Comparison of ENCODE assay signal across 8 cellular contexts in genomic region chr2:241314933-241315182, GRCh38. TPM values are rescaled to one million over a fixed set of nuclear protein-coding genes. Genes with fewer than 3 reads are reported as not detected.
DNase-seq lines count a peak whose midpoint lies in the region; ATAC-seq and TF ChIP-seq lines count a peak whose summit lies in the region.

No MANE protein-coding gene starts in this region.

- H2BK5ac ChIP-seq in H9 (ENCODE audit: insufficient read length, low read length) (no peak overlapping the region), mesendoderm (ENCODE audit: low read length) (peak overlapping the region; percentile 66)

- H3K4me1 Mint-ChIP-seq in H9 = peaks cover 56 to 57% of the 10 kb centered on the region in 2 experiments

- TF ChIP-seq CTCF in 22Rv1 (IDR thresholded peaks at IDR 0.05) (no peak), H9 (conservative IDR thresholded peaks at IDR 0.05) (no peak), astrocyte of the spinal cord (IDR thresholded peaks at IDR 0.05; ENCODE audit: low read depth, low read length) (no peak)

- peaks cover 68% of the 10 kb centered on the region for H3K79me2 ChIP-seq in H9 (ENCODE audit: insufficient read depth, low read length)
- H3K79me2 ChIP-seq in mesendoderm (ENCODE audit: control insufficient read depth, insufficient read depth, low read length) = peaks cover 84% of the 10 kb centered on the region

- no peaks in the 10 kb centered on the region for H3K9me3 ChIP-seq in H9 (ENCODE audit: control insufficient read depth, low read depth, low read length)

- no peaks in the 10 kb centered on the region for H3K79me1 ChIP-seq in H9 (ENCODE audit: insufficient read depth, low read depth, low read length, poor library complexity, severe bottlenecking)
- peaks cover 10% of the 10 kb centered on the region for H3K79me1 ChIP-seq in mesendoderm (ENCODE audit: low read length)

- no peak overlapping the region for H4K8ac ChIP-seq in H9 (replicated peaks; ENCODE audit: insufficient read length, low read depth, low read length)
- peak overlapping the region; percentile 31 for H4K8ac ChIP-seq in mesendoderm (ENCODE audit: low read depth, low read length)

- DNase-seq in H9 (no peak), astrocyte of the spinal cord (ENCODE audit: low read depth, low spot score) (no peak), mesendoderm (no peak), activated gamma-delta T cell (lab: John Stamatoyannopoulos, UW) (no peak)

- H3K4me2 ChIP-seq in H9 (ENCODE audit: insufficient read depth, insufficient read length, low read length) (peak overlapping the region; percentile 60), mesendoderm (ENCODE audit: low read length) (peak overlapping the region; percentile 74)

- H3K4ac ChIP-seq in H9 (ENCODE audit: low read depth, low read length) (no peak overlapping the region), mesendoderm (ENCODE audit: low read depth, low read length) (peak overlapping the region; percentile 91)

- H4K91ac ChIP-seq in H9 (ENCODE audit: insufficient read length, low read depth, low read length) = no peak overlapping the region

- no peak overlapping the region for H3T11ph ChIP-seq in H9 (ENCODE audit: low read length)

- peaks cover 9% of the 10 kb centered on the region for H3K23me2 ChIP-seq in H9 (ENCODE audit: insufficient read length, low read depth, low read length, poor library complexity, severe bottlenecking)

- H3K56ac ChIP-seq in H9 (ENCODE audit: insufficient read length, low read depth, low read length) (no peak overlapping the region), mesendoderm (ENCODE audit: low read length) (peak overlapping the region; percentile 97)

- in situ Hi-C loops in astrocyte of the spinal cord (cut with HindIII; ENCODE audit: low sequenced_read_pairs) = no loop called here

- peak overlapping the region; percentile 91 for H3K14ac ChIP-seq in H9 (ENCODE audit: insufficient read depth, low read length)

- peaks cover 4 to 21% (median 15%) of the 10 kb centered on the region in 3 experiments; a peak in 6 of 7 replicates for H3K36me3 Mint-ChIP-seq in H9 (ENCODE audit: insufficient read depth in 1 of 3, low read depth in 3 of 3)

- peak overlapping the region; percentile 90 for H3K4me3 ChIP-seq in astrocyte of the spinal cord (ENCODE audit: low read depth, low read length)
- peak overlapping the region; percentile 94 for H3K4me3 ChIP-seq in mesendoderm (ENCODE audit: low read length)

- H2BK20ac ChIP-seq in H9 (ENCODE audit: low read depth, low read length, poor library complexity, severe bottlenecking) = no peak overlapping the region

- H2AK5ac ChIP-seq in H9 (ENCODE audit: insufficient read length, low read length) (no peak overlapping the region), mesendoderm (ENCODE audit: low read length) (peak overlapping the region; percentile 80)

- H3K18ac ChIP-seq in H9 (ENCODE audit: insufficient read length, low read depth, low read length) (peak overlapping the region; percentile 89), mesendoderm (ENCODE audit: low read length) (peak overlapping the region; percentile 80)

- no peak overlapping the region for H2BK15ac ChIP-seq in H9 (ENCODE audit: low read depth, low read length)
- no peak overlapping the region for H2BK15ac ChIP-seq in mesendoderm (replicated peaks; ENCODE audit: low read depth)

- H4K20me1 ChIP-seq in H9 (ENCODE audit: control insufficient read depth, insufficient read depth, insufficient read length) = no peaks in the 10 kb centered on the region

- H3K27me3 ChIP-seq in H9 (ENCODE audit: insufficient read depth, low read length) (no peaks in the 10 kb centered on the region), mesendoderm (ENCODE audit: insufficient read depth, low read length, poor library complexity) (no peaks in the 10 kb centered on the region)

- no peaks in the 10 kb centered on the region for H3K36me3 ChIP-seq in mesendoderm (ENCODE audit: control insufficient read depth, insufficient read depth, low read length)

- H2AFZ ChIP-seq in H9 (ENCODE audit: low read length) = no peak overlapping the region

- H3K9me3 Mint-ChIP-seq in H9 = no peaks in the 10 kb centered on the region; a peak in 1 of 5 replicates

- H3K23ac ChIP-seq in H9 (ENCODE audit: insufficient read length, low read depth, low read length) (no peak overlapping the region), mesendoderm (ENCODE audit: low read length) (peak overlapping the region; percentile 99)

- ATAC-seq in activated CD4-positive, CD25-positive, alpha-beta regulatory T cell treated with anti-CD3 and anti-CD28 coated beads, Interleukin-2, amount 50 U/mL, for 24 hours = no peak
- no peak for ATAC-seq in GM19397 (IDR thresholded peaks at IDR 0.05; ENCODE audit: unreplicated experiment)
- ATAC-seq in HG03469 (IDR thresholded peaks at IDR 0.05; ENCODE audit: unreplicated experiment) = no peak

- H2BK12ac ChIP-seq in H9 (ENCODE audit: insufficient read length, low read depth, low read length) = no peak overlapping the region

- H2BK120ac ChIP-seq in H9 (ENCODE audit: low read depth, low read length, poor library complexity, severe bottlenecking) (no peak overlapping the region), mesendoderm (ENCODE audit: low read depth, low read length) (no peak overlapping the region)

- WGBS in H9 (ENCODE audit: extremely low coverage, insufficient read length, low lambda C conversion rate) = no CpG with 5 or more reads among the region's 29 CpGs
- WGBS in mesendoderm (ENCODE audit: extremely low coverage, insufficient coverage, low lambda C conversion rate) = no CpG with 5 or more reads among the region's 29 CpGs

- H3K27ac ChIP-seq in 22Rv1 = peak overlapping the region; percentile 95
- H3K27ac ChIP-seq in H9 (ENCODE audit: insufficient read length, low read depth, low read length) = peak overlapping the region; percentile 27
- peak overlapping the region; percentile 88 for H3K27ac ChIP-seq in mesendoderm (ENCODE audit: low read depth, low read length)

- H3K27ac Mint-ChIP-seq in H9 = no peak overlapping the region; a peak in 2 of 7 replicates

- H3K27me3 Mint-ChIP-seq in H9 (ENCODE audit: low read depth) = no peaks in the 10 kb centered on the region

- no peak overlapping the region for H4K5ac ChIP-seq in H9 (ENCODE audit: insufficient read length, low read depth, low read length)
- no peak overlapping the region for H4K5ac ChIP-seq in mesendoderm (ENCODE audit: low read length)

- H3K4me1 ChIP-seq in H9 (ENCODE audit: insufficient read depth, low read length) (0 out of 2 replicates have a peak, but pooled peaks cover under 1% of the 10 kb centered on the region), mesendoderm (ENCODE audit: control insufficient read depth, low read depth, low read length) (peaks cover 10% of the 10 kb centered on the region)

- peak overlapping the region; percentile 100 for H3K4me3 Mint-ChIP-seq in H9

- H3K9ac ChIP-seq in H9 (ENCODE audit: extremely low read depth, insufficient read length, low read length) = peak overlapping the region; percentile 64
- H3K9ac ChIP-seq in mesendoderm (ENCODE audit: low read length) = peak overlapping the region; percentile 100

RNA-seq across cellular contexts. Expression of gene HDLBP, which starts 0.6 kb away (rescaled TPM):
- 340 and 364 TPM in 2 replicates for total RNA-seq in H9 (2021)
- polyA plus RNA-seq in mesendoderm (2013, experiment 1 of 2) = 303 TPM
- 315 TPM for polyA plus RNA-seq in mesendoderm (2013, experiment 2 of 2)

RNA-seq across cellular contexts. Expression of gene SEPTIN2, which starts 0.9 kb away (rescaled TPM):
- 385 and 399 TPM in 2 replicates for total RNA-seq in H9 (2021)
- 265 TPM for polyA plus RNA-seq in mesendoderm (2013, experiment 1 of 2)
- 261 TPM for polyA plus RNA-seq in mesendoderm (2013, experiment 2 of 2)

RNA-seq across cellular contexts. Expression of gene FARP2, which starts 41.2 kb away (rescaled TPM):
- total RNA-seq in H9 (2021) = 31.0 and 33.9 TPM in 2 replicates
- polyA plus RNA-seq in mesendoderm (2013, experiment 1 of 2) = 13.8 TPM
- polyA plus RNA-seq in mesendoderm (2013, experiment 2 of 2) = 13.4 TPM

Comparison
In these comparisons a context has a peak if more than half of its experiments do, and no peak if none do; other contexts are left out.
1. H3K27ac ChIP-seq: peak in every context shown above with its lines; median percentile 95 in 22Rv1; 88 in mesendoderm; 27 in H9.